In the genomic region with DNA sequence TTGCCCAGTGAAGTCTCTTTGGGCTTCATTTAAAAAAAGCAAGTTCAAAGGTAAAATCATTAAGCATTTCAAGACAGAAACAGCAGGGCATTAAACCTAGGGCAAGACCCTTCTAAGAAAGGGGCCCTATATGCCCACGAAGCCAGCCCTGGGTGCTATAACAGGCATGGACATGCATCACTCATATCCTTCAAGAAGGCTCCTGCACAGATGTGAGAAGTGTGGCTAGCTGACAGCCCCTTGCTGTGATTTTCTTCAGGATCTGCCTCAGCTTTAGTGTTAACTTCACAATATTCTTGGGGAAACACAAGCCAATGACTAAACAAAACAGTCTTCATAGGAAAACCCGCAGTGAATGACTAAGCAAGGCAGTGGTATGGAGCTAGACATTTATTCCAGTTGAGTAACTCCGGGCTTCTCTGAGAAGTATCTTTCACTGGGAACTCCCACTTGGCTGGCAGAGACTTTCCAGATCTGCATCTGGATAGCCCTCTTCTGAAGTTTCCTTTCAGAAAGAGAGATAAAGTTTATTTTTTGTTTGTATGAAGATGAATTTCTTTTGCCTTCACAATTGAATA, we compare ENCODE assay signal across 13 cellular contexts. TPM values are rescaled to one million over a fixed set of nuclear protein-coding genes. Genes with fewer than 3 reads are reported as not detected.
DNase-seq lines count a peak whose midpoint lies in the region; ATAC-seq and TF ChIP-seq lines count a peak whose summit lies in the region.
"Had no signal": no experiment of that assay in that cellular context is flagged by ENCODE, and none has a peak within 500 bp of the region (broad histone marks: within the 10 kb centered on the region; RNA-seq: fewer than 3 reads in every experiment).

No MANE protein-coding gene starts in this region.

- TF ChIP-seq CTCF in fibroblast of the aortic adventitia (IDR thresholded peaks at IDR 0.05; ENCODE audit: insufficient read depth, low read length), result no peak

- no peaks in the 10 kb centered on the region for H3K9me3 Mint-ChIP-seq in activated T-cell treated with anti-CD3 and anti-CD28 coated beads, Interleukin-2, amount 50 U/mL, for 4 hours
- H3K9me3 Mint-ChIP-seq in stimulated activated naive B cell treated with anti-CD40 and anti-IgM and Interleukin-4, amounts not matched to agents 10 μg/mL and 1 μg/mL and 100 μg/mL, for 72 hours, result no peaks in the 10 kb centered on the region

- no peaks in the 10 kb centered on the region for H3K36me3 Mint-ChIP-seq in activated T-cell treated with anti-CD3 and anti-CD28 coated beads, Interleukin-2, amount 50 U/mL, for 4 hours (ENCODE audit: insufficient read depth)
- H3K36me3 Mint-ChIP-seq in stimulated activated naive B cell treated with anti-CD40 and anti-IgM and Interleukin-4, amounts not matched to agents 10 μg/mL and 1 μg/mL and 100 μg/mL, for 72 hours, result no peaks in the 10 kb centered on the region

- H3K4me1 Mint-ChIP-seq in activated T-cell treated with anti-CD3 and anti-CD28 coated beads, Interleukin-2, amount 50 U/mL, for 4 hours (ENCODE audit: low read depth), result no peaks in the 10 kb centered on the region
- H3K4me1 Mint-ChIP-seq in stimulated activated naive B cell treated with anti-CD40 and anti-IgM and Interleukin-4, amounts not matched to agents 10 μg/mL and 1 μg/mL and 100 μg/mL, for 72 hours, result peaks cover 6 to 28% of the 10 kb centered on the region in 2 donors

- no peak overlapping the region for H3K4me3 ChIP-seq in fibroblast of the aortic adventitia (ENCODE audit: low read depth, low read length)
- H3K4me3 ChIP-seq: lower lobe of right lung, skin epidermis had no signal

- no peak for DNase-seq in activated T-cell treated with anti-CD3 and anti-CD28 coated beads, Interleukin-2, amount 50 U/mL, for 4 hours
- no peak for DNase-seq in activated T-cell treated with anti-CD3 and anti-CD28 coated beads, Interleukin-2, amount 50 U/mL, for 1 hour
- DNase-seq in SW480 (ENCODE audit: low spot score) (peak; percentile 39), fibroblast of the aortic adventitia (ENCODE audit: low read depth) (peak; percentile 83), NCI-H82 (lab: John Stamatoyannopoulos, UW) (no peak)
- no peak for DNase-seq in stimulated activated naive B cell treated with anti-CD40 and anti-IgM and Interleukin-4, amounts not matched to agents 10 μg/mL and 1 μg/mL and 100 μg/mL, for 72 hours
- no peak for DNase-seq in activated CD4-positive, alpha-beta T cell treated with anti-CD3 and anti-CD28 coated beads, Interleukin-2, amount 50 U/mL, for 4 hours
- DNase-seq: BE2C; effector CD4-positive, alpha-beta T cell; lower lobe of right lung; stimulated activated naive CD4-positive, alpha-beta T cell had no signal

- H3K27me3 Mint-ChIP-seq in activated T-cell treated with anti-CD3 and anti-CD28 coated beads, Interleukin-2, amount 50 U/mL, for 4 hours (ENCODE audit: low read depth), result no peaks in the 10 kb centered on the region
- peaks cover 0 to 4% of the 10 kb centered on the region in 2 donors for H3K27me3 Mint-ChIP-seq in stimulated activated naive B cell treated with anti-CD40 and anti-IgM and Interleukin-4, amounts not matched to agents 10 μg/mL and 1 μg/mL and 100 μg/mL, for 72 hours

- peak; percentile 18 for ATAC-seq in activated T-cell treated with anti-CD3 and anti-CD28 coated beads, Interleukin-2, amount 50 U/mL, for 4 hours
- peak; percentile 39 to 64 for ATAC-seq in stimulated activated naive B cell treated with anti-CD40 and anti-IgM and Interleukin-4, amounts not matched to agents 10 μg/mL and 1 μg/mL and 100 μg/mL, for 72 hours (replicated peaks)
- no peak for ATAC-seq in HG03460 (IDR thresholded peaks at IDR 0.05; ENCODE audit: unreplicated experiment)

- no peak overlapping the region for H3K27ac Mint-ChIP-seq in stimulated activated naive B cell treated with anti-CD40 and anti-IgM and Interleukin-4, amounts not matched to agents 10 μg/mL and 1 μg/mL and 100 μg/mL, for 72 hours

- no peak overlapping the region for H3K4me3 Mint-ChIP-seq in activated T-cell treated with anti-CD3 and anti-CD28 coated beads, Interleukin-2, amount 50 U/mL, for 4 hours
- H3K4me3 Mint-ChIP-seq in stimulated activated naive B cell treated with anti-CD40 and anti-IgM and Interleukin-4, amounts not matched to agents 10 μg/mL and 1 μg/mL and 100 μg/mL, for 72 hours, result no peak overlapping the region

RNA-seq across cellular contexts. Expression of a gene that starts 11.9 kb away (rescaled TPM):
- total RNA-seq in activated T-cell treated with anti-CD3 and anti-CD28 coated beads, Interleukin-2, amount 50 U/mL, for 4 hours, result 1 to 10 TPM; 1.2 to 5.8 (median 2.7) TPM
- total RNA-seq in fibroblast of the aortic adventitia (ENCODE audit: low replicate concordance), result 4.7 and 9.6 TPM in 2 replicates

Comparison
In these comparisons a context has a peak if more than half of its experiments do, and no peak if none do; other contexts are left out.
1. DNase-seq: peak in SW480 (single experiment) and fibroblast of the aortic adventitia (single experiment); none in activated T-cell treated with anti-CD3 and anti-CD28 coated beads, Interleukin-2, amount 50 U/mL, for 4 hours (single experiment), activated T-cell treated with anti-CD3 and anti-CD28 coated beads, Interleukin-2, amount 50 U/mL, for 1 hour (single experiment), stimulated activated naive B cell treated with anti-CD40 and anti-IgM and Interleukin-4, amounts not matched to agents 10 μg/mL and 1 μg/mL and 100 μg/mL, for 72 hours (single experiment), activated CD4-positive, alpha-beta T cell treated with anti-CD3 and anti-CD28 coated beads, Interleukin-2, amount 50 U/mL, for 4 hours (0 of 2) and NCI-H82 (single experiment).